13 cellular contexts compared by ENCODE assay signal in genomic region chr21:44348861-44349260, GRCh38. TPM values are rescaled to one million over a fixed set of nuclear protein-coding genes. Genes with fewer than 3 reads are reported as not detected.
"Had no signal": no experiment of that assay in that cellular context is flagged by ENCODE, and none has a peak within 500 bp of the region (broad histone marks: within the 10 kb centered on the region; RNA-seq: fewer than 3 reads in every experiment).

No MANE protein-coding gene starts in this region.

- H2AFZ ChIP-seq: parathyroid adenoma had no signal

- H3K27ac Mint-ChIP-seq: activated naive CD8-positive, alpha-beta T cell; activated T-cell treated with anti-CD3 and anti-CD28 coated beads, Interleukin-2, amount 50 U/mL, for 24 hours had no signal

- H3K9me3 ChIP-seq: uterus had no signal

- H3K4me1 Mint-ChIP-seq: neural crest cell had no signal

- H3K9ac ChIP-seq: parathyroid adenoma had no signal

- H3K9me3 Mint-ChIP-seq: activated T-cell treated with anti-CD3 and anti-CD28 coated beads, Interleukin-2, amount 50 U/mL, for 24 hours; neural crest cell had no signal

- H3K27me3 Mint-ChIP-seq: activated naive CD8-positive, alpha-beta T cell had no signal

- H3K4me3 Mint-ChIP-seq: activated T-cell treated with anti-CD3 and anti-CD28 coated beads, Interleukin-2, amount 50 U/mL, for 24 hours; neural crest cell had no signal

- ATAC-seq: esophagus mucosa, left cardiac atrium had no signal

- H3K36me3 ChIP-seq: uterus had no signal

- DNase-seq: activated CD4-positive, alpha-beta T cell treated with anti-CD3 and anti-CD28 coated beads, Interleukin-2, amount 50 U/mL, for 1 hour; activated effector memory CD4-positive, alpha-beta T cell treated with Interleukin-2 at 50 U/mL for 16 hours; activated T-cell treated with anti-CD3 and anti-CD28 coated beads, Interleukin-2, amount 50 U/mL, for 24 hours; anterior cingulate cortex; dorsolateral prefrontal cortex; left cardiac atrium; stimulated activated CD4-positive, alpha-beta T cell treated with anti-CD3 and anti-CD28 coated beads, Interleukin-4, amount 100 ng/mL, for 4 hours; uterus had no signal

- H3K4me3 ChIP-seq: skin epidermis, uterus had no signal

- H3K27ac ChIP-seq: parathyroid adenoma, skin epidermis, uterus had no signal

- H3K4me1 ChIP-seq: parathyroid adenoma, uterus had no signal

- H3K36me3 Mint-ChIP-seq: activated naive CD8-positive, alpha-beta T cell had no signal

RNA-seq across cellular contexts. Expression of gene TRPM2, which starts 4.6 kb away (rescaled TPM):
- total RNA-seq: neural crest cell had no signal
